10 cellular contexts compared by ENCODE assay signal in the genomic region with DNA sequence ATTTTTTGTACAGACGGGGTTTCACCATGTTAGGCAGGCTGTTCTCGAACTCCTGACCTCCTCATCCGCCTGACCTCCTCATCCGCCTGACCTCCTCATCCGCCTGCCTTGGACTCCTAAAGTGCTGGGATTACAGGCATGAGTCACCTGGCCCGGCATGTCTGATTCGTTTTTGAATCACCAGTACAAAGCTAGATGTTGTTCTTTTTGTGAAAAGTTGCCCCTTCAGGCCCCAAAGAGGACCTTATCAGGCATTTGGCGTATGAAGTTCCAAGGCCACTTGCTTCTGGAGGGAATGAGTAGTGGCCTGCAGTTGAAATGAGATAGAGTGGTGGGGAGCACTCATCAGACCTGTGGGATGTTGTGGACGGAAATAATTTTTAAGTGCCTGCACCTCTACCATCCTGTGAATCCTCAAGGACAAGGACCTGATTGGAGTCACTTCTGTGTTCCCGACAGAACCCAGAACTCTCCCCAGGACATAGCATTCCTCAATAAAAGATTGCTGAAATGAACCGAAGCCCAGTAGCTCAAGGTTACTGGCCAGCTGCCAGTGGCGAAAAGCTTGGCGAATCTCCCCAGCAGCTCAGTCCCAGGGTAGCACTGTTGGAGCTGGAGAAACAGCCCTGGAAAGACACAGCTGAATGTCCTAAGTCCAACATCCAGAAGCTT. TPM values are rescaled to one million over a fixed set of nuclear protein-coding genes. Genes with fewer than 3 reads are reported as not detected.
DNase-seq lines count a peak whose midpoint lies in the region; ATAC-seq, FAIRE-seq and TF ChIP-seq lines count a peak whose summit lies in the region.
"Had no signal": no experiment of that assay in that cellular context is flagged by ENCODE, and none has a peak within 500 bp of the region (broad histone marks: within the 10 kb centered on the region; RNA-seq: fewer than 3 reads in every experiment).

No MANE protein-coding gene starts in this region.

- no peaks in the 10 kb centered on the region for H3K9me1 ChIP-seq in keratinocyte (ENCODE audit: control insufficient read depth, extremely low read depth, insufficient read depth, low read length)

- no peak for TF ChIP-seq CTCF in keratinocyte (optimal IDR thresholded peaks at IDR 0.05 in 1 of 3, IDR thresholded peaks at IDR 0.05 in 1 of 3, conservative IDR thresholded peaks at IDR 0.05 in 1 of 3; ENCODE audit: extremely low read depth in 1 of 3, insufficient read depth in 2 of 3, low read length in 3 of 3)

- H3K4me2 ChIP-seq in keratinocyte (ENCODE audit: control insufficient read depth, extremely low read depth, insufficient read depth, low read depth, low read length), result no peak overlapping the region

- H3K9me3 ChIP-seq in keratinocyte (ENCODE audit: control insufficient read depth, low read depth, low read length) (no peaks in the 10 kb centered on the region), subcutaneous abdominal adipose tissue (ENCODE audit: control insufficient read depth in 5 of 5, low read length in 5 of 5) (no peaks in the 10 kb centered on the region)

- H4K20me1 ChIP-seq in keratinocyte (ENCODE audit: control insufficient read depth, extremely low read depth, insufficient read depth, low read length), result no peaks in the 10 kb centered on the region

- dilution Hi-C loops in keratinocyte (cut with MboI; ENCODE audit: extremely low pct_ligation_motif_present, low sequenced_read_pairs), result no loop called here

- DNase-seq in LHCN-M2 (ENCODE audit: low read depth), result peak; percentile 45
- peak; percentile 40 for DNase-seq in cerebellar cortex (ENCODE audit: low spot score)
- DNase-seq in keratinocyte (ENCODE audit: low read depth, low spot score), result no peak
- DNase-seq in NCI-H510A (lab: John Stamatoyannopoulos, UW), result no peak
- no peak for DNase-seq in iPS-NIHi11 (ENCODE audit: low spot score)
- DNase-seq in AML-193 (lab: John Stamatoyannopoulos, UW), result no peak
- DNase-seq: NCI-H1048 had no signal

- no peaks in the 10 kb centered on the region for H3K36me3 ChIP-seq in keratinocyte (ENCODE audit: control insufficient read depth in 2 of 2, extremely low read depth in 1 of 2, insufficient read depth in 2 of 2, low read length in 2 of 2)
- H3K36me3 ChIP-seq in subcutaneous abdominal adipose tissue (ENCODE audit: control insufficient read depth in 5 of 5, insufficient read depth in 5 of 5, low read length in 5 of 5), result no peaks in the 10 kb centered on the region

- H3K9ac ChIP-seq in keratinocyte (ENCODE audit: control insufficient read depth, extremely low read depth, insufficient read depth, low read length), result no peak overlapping the region
- H3K9ac ChIP-seq in subcutaneous abdominal adipose tissue (ENCODE audit: low read length in 5 of 5), result peak overlapping the region in 2 of 5 donors; percentile 28 to 62

- H3K4me3 ChIP-seq in keratinocyte (ENCODE audit: control insufficient read depth in 2 of 3, extremely low read depth in 1 of 3, insufficient read depth in 2 of 3, low read depth in 1 of 3, low read length in 3 of 3), result no peak overlapping the region
- H3K4me3 ChIP-seq in subcutaneous abdominal adipose tissue (ENCODE audit: low read depth in 1 of 5, low read length in 5 of 5), result no peak overlapping the region

- no peaks in the 10 kb centered on the region for H3K79me2 ChIP-seq in keratinocyte (ENCODE audit: control insufficient read depth, insufficient read depth, low read length)

- no peak for ATAC-seq in GM21723 (IDR thresholded peaks at IDR 0.05; ENCODE audit: unreplicated experiment)
- ATAC-seq: Panc1 had no signal

- peak; percentile 71 for FAIRE-seq in keratinocyte (lab: Jason Lieb, UNC)

- no peak overlapping the region for H2AFZ ChIP-seq in keratinocyte (ENCODE audit: control insufficient read depth, low read length)

- peaks cover 6% of the 10 kb centered on the region for H3K4me1 ChIP-seq in keratinocyte (ENCODE audit: control insufficient read depth, extremely low read depth, insufficient read depth, low read length)
- peaks cover 0 to 27% (median 15%) of the 10 kb centered on the region in 5 donors for H3K4me1 ChIP-seq in subcutaneous abdominal adipose tissue (ENCODE audit: control insufficient read depth in 5 of 5, insufficient read depth in 5 of 5, low read length in 5 of 5)

- no peak overlapping the region for H3K27ac ChIP-seq in keratinocyte (ENCODE audit: control insufficient read depth, insufficient read depth, low read length)
- peak overlapping the region; percentile 93 for H3K27ac ChIP-seq in subcutaneous abdominal adipose tissue (ENCODE audit: low read depth, low read length)

- H3K27me3 ChIP-seq in keratinocyte (ENCODE audit: control insufficient read depth, extremely low read depth, insufficient read depth, low read length) (peaks cover 5% of the 10 kb centered on the region), subcutaneous abdominal adipose tissue (ENCODE audit: control insufficient read depth in 5 of 5, insufficient read depth in 4 of 5, low read length in 5 of 5) (peaks cover 0 to 6% (median 0%) of the 10 kb centered on the region in 5 donors)

RNA-seq across cellular contexts. Expression of a gene that starts 50.1 kb away (rescaled TPM):
- total RNA-seq in LHCN-M2 (2014; rRNA removed), result 124 and 236 TPM in 2 replicates
- 317 TPM for polyA plus RNA-seq in LHCN-M2 (2012)
- polyA plus RNA-seq in keratinocyte, result 709 to 977 TPM (median 742 TPM) in 3 replicates
- 830 TPM for polyA plus RNA-seq in keratinocyte (2011; ENCODE audit: low read depth)
- polyA plus RNA-seq in keratinocyte (2011; cell fraction: cytosol; rRNA removed), result 1,065 and 1,103 TPM in 2 replicates
- polyA plus RNA-seq in keratinocyte (2011; cell fraction: nucleus; rRNA removed), result 301 and 470 TPM in 2 replicates
- 637 and 1,022 TPM in 2 replicates for polyA plus RNA-seq in keratinocyte (2012; ENCODE audit: low replicate concordance)
- 88.3 to 259 TPM (median 127 TPM) in 3 replicates for polyA minus RNA-seq in keratinocyte
- polyA minus RNA-seq in keratinocyte (2011; cell fraction: cytosol; rRNA and poly(A)+ RNA removed), result 186 TPM
- polyA minus RNA-seq in keratinocyte (2011; cell fraction: nucleus; rRNA and poly(A)+ RNA removed), result 44.9 and 68.0 TPM in 2 replicates

Comparison
In these comparisons a context has a peak if more than half of its experiments do, and no peak if none do; other contexts are left out.
1. DNase-seq: peak in LHCN-M2 (single experiment) and cerebellar cortex (single experiment); none in keratinocyte (single experiment), NCI-H510A (single experiment), iPS-NIHi11 (single experiment) and AML-193 (0 of 2).